ENCODE assay signal across 8 cellular contexts in the genomic region with DNA sequence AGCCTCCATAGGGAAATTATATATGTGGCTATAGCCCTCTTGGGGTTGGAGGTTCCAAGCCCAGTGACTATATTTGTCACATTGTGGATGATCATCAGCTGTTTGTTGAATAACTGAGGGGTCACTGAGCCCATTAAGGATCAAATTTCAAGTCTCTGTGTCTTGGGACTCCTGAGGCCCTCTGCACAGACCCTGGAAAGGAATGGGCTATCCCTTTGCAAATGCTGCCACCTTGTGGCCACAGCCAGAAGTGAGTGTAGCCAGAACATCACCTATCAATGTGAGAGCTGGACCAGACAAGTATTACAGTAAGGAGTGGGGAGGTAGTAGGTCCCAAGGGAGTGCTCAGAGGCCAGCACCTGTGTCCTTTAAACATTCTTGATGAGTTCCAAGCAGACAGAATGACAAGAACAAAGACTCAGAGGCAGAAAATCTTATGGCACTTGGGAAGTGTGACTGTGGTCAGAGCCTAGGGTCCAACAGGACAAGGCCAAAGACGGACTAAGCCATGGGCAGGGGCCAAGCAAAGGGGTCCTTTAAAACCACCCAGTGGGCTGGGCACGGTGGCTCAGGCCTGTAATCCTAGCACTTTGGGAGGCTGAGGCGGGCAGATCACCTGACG. TPM values are rescaled to one million over a fixed set of nuclear protein-coding genes. Genes with fewer than 3 reads are reported as not detected.
DNase-seq lines count a peak whose midpoint lies in the region; FAIRE-seq and TF ChIP-seq lines count a peak whose summit lies in the region.

No MANE protein-coding gene starts in this region.

- no peak for TF ChIP-seq POLR2A in testis (IDR thresholded peaks at IDR 0.05)

- H3K27me3 ChIP-seq in Karpas-422 (ENCODE audit: low read length) (no peaks in the 10 kb centered on the region), neutrophil (peaks cover 62% of the 10 kb centered on the region), testis (no peaks in the 10 kb centered on the region)

- no peak overlapping the region for H2AFZ ChIP-seq in Karpas-422 (ENCODE audit: low read length)

- H3K36me3 ChIP-seq in Karpas-422 (ENCODE audit: insufficient read depth, low read length) (no peaks in the 10 kb centered on the region), neutrophil (no peaks in the 10 kb centered on the region), testis (ENCODE audit: low read depth, missing control alignments) (no peaks in the 10 kb centered on the region)

- no peak overlapping the region for H3K4me2 ChIP-seq in Karpas-422 (ENCODE audit: low read depth, low read length, poor library complexity, severe bottlenecking)

- WGBS in testis, 2 donors: 75 to 88% methylated on average over 2 to 4 of the region's 4 CpGs

- H3K9me2 ChIP-seq in Karpas-422 (replicated peaks; ENCODE audit: insufficient read depth, low read length): no peaks in the 10 kb centered on the region

- TF ChIP-seq CTCF in fibroblast of the aortic adventitia (IDR thresholded peaks at IDR 0.05; ENCODE audit: insufficient read depth, low read length): peak; percentile 93
- TF ChIP-seq CTCF in neutrophil (IDR thresholded peaks at IDR 0.05): peak; percentile 88
- peak; percentile 84 to 94 (median 90) for TF ChIP-seq CTCF in testis (IDR thresholded peaks at IDR 0.05)

- intact Hi-C loops in testis (cut with DNase I; ENCODE audit: low total_unique reads): no loop called here

- peak; percentile 59 to 64 for DNase-seq in AML-193 (lab: John Stamatoyannopoulos, UW)
- peak; percentile 75 for DNase-seq in GM19238 (ENCODE audit: insufficient read length, low spot score)
- DNase-seq in Karpas-422: peak; percentile 93
- peak; percentile 35 for DNase-seq in RCC 7860 (ENCODE audit: low spot score)
- peak; percentile 67 for DNase-seq in activated T-helper 1 cell treated with Interleukin-2 at 50 U/mL for 16 hours (ENCODE audit: low read depth)
- DNase-seq in fibroblast of the aortic adventitia (ENCODE audit: low read depth): peak; percentile 76
- DNase-seq in testis: peak; percentile 93

- no peaks in the 10 kb centered on the region for H3K9me3 ChIP-seq in Karpas-422 (ENCODE audit: low read length)
- no peaks in the 10 kb centered on the region for H3K9me3 ChIP-seq in neutrophil
- no peaks in the 10 kb centered on the region for H3K9me3 ChIP-seq in testis

- H4K20me1 ChIP-seq in Karpas-422 (ENCODE audit: insufficient read depth, low read depth, low read length): no peaks in the 10 kb centered on the region

- H3K79me2 ChIP-seq in Karpas-422 (ENCODE audit: low read length): no peaks in the 10 kb centered on the region

- H3K4me1 ChIP-seq in Karpas-422 (ENCODE audit: low read length) (peaks cover 21% of the 10 kb centered on the region), neutrophil (ENCODE audit: control insufficient read depth in 1 of 2, insufficient read depth in 1 of 2, low read depth in 1 of 2, low read length in 1 of 2) (no peaks in the 10 kb centered on the region), testis (no peaks in the 10 kb centered on the region)

- H3K27ac ChIP-seq in Karpas-422 (ENCODE audit: low read length) (no peak overlapping the region), neutrophil (no peak overlapping the region), testis (no peak overlapping the region)

- no peak for FAIRE-seq in RCC 7860 (lab: Jason Lieb, UNC)

- no peak overlapping the region for H3K9ac ChIP-seq in Karpas-422 (ENCODE audit: low read length)

- H3K4me3 ChIP-seq in Karpas-422 (ENCODE audit: low read length) (no peak overlapping the region), fibroblast of the aortic adventitia (ENCODE audit: low read depth, low read length) (no peak overlapping the region), neutrophil (ENCODE audit: low read depth in 1 of 2, low read length in 1 of 2) (no peak overlapping the region), testis (no peak overlapping the region)

RNA-seq across cellular contexts. Expression of a gene that starts 8.2 kb away (rescaled TPM):
- 40.3 and 62.0 TPM in 2 replicates for total RNA-seq in Karpas-422 (2014; rRNA removed; shearing (Covaris generic); ENCODE audit: low replicate concordance)
- total RNA-seq in fibroblast of the aortic adventitia (ENCODE audit: low replicate concordance): 9.2 and 9.6 TPM in 2 replicates
- total RNA-seq in testis: 10 to 100 TPM; 23.5 to 26.8 TPM
- polyA plus RNA-seq in testis (ENCODE audit: insufficient read depth, low read depth, low replicate concordance): 25.1 TPM

RNA-seq across cellular contexts. Expression of a gene that starts 14.2 kb away (rescaled TPM):
- not detected in 2 replicates for total RNA-seq in Karpas-422 (2014; rRNA removed; shearing (Covaris generic); ENCODE audit: low replicate concordance)
- total RNA-seq in fibroblast of the aortic adventitia (ENCODE audit: low replicate concordance) (1.3 TPM in 1 of 2 replicates, not detected in the other), testis (10 to 100 TPM; 16.0 TPM)
- 11.8 TPM for polyA plus RNA-seq in testis (ENCODE audit: insufficient read depth, low read depth, low replicate concordance)

RNA-seq across cellular contexts. Expression of a gene that starts 16.6 kb away (rescaled TPM):
- total RNA-seq in Karpas-422 (2014; rRNA removed; shearing (Covaris generic); ENCODE audit: low replicate concordance): 75.9 and 98.9 TPM in 2 replicates
- total RNA-seq in fibroblast of the aortic adventitia (ENCODE audit: low replicate concordance): 36.9 and 88.1 TPM in 2 replicates
- 10 to 100 TPM; 55.1 to 78.5 TPM for total RNA-seq in testis
- polyA plus RNA-seq in testis (ENCODE audit: insufficient read depth, low read depth, low replicate concordance): 82.9 TPM

RNA-seq across cellular contexts. Expression of a gene that starts 25.1 kb away (rescaled TPM):
- total RNA-seq in Karpas-422 (2014; rRNA removed; shearing (Covaris generic); ENCODE audit: low replicate concordance): 0.48 TPM in 1 of 2 replicates, not detected in the other
- 0.09 and 0.74 TPM in 2 replicates for total RNA-seq in fibroblast of the aortic adventitia (ENCODE audit: low replicate concordance)
- under 1 TPM; 0.31 to 0.37 TPM for total RNA-seq in testis
- 0.45 TPM for polyA plus RNA-seq in testis (ENCODE audit: insufficient read depth, low read depth, low replicate concordance)

RNA-seq across cellular contexts. Expression of a gene that starts 33.9 kb away (rescaled TPM):
- 78.2 and 120 TPM in 2 replicates for total RNA-seq in Karpas-422 (2014; rRNA removed; shearing (Covaris generic); ENCODE audit: low replicate concordance)
- total RNA-seq in fibroblast of the aortic adventitia (ENCODE audit: low replicate concordance) (71.3 and 97.8 TPM in 2 replicates), testis (10 to 100 TPM; 87.1 to 92.4 TPM)
- polyA plus RNA-seq in testis (ENCODE audit: insufficient read depth, low read depth, low replicate concordance): 50.3 TPM

Comparison
In these comparisons a context has a peak if more than half of its experiments do, and no peak if none do; other contexts are left out.
1. DNase-seq: peak in every context shown above with its lines; median percentile 93 in Karpas-422; 93 in testis; 76 in fibroblast of the aortic adventitia; 75 in GM19238; 67 in activated T-helper 1 cell treated with Interleukin-2 at 50 U/mL for 16 hours; 62 in AML-193; 35 in RCC 7860.